In the genomic region with DNA sequence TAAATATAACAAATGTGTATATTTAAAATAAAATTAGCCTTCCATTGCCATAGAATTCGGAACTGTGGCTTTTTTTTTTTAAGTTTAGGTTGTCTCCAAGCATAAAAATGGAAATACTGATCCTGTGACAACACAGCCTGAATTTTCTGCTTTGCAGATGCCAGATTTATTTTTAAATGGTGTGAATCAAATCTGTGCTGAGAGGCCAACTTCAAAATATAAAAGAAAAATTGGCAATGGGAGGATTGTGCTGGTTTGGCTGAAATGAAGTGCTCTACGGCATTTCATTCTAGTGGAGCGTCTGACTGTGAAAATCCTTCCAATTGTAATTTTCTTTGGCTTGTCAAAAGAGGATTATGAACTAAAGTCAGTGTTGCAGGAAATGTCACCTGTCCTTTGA, we compare ENCODE assay signal across 22 cellular contexts.
"Had no signal": no experiment of that assay in that cellular context is flagged by ENCODE, and none has a peak within 500 bp of the region (broad histone marks: within the 10 kb centered on the region; RNA-seq: fewer than 3 reads in every experiment).

No MANE protein-coding gene starts in this region.

- H3K9me3 ChIP-seq: body of pancreas, prostate gland, suprapubic skin, uterus had no signal

- H3K9ac ChIP-seq: neural progenitor cell had no signal

- H3K36me3 ChIP-seq: neural progenitor cell, prostate gland, suprapubic skin, uterus had no signal

- H3K4me3 ChIP-seq: body of pancreas, neural progenitor cell, prostate gland, suprapubic skin, uterus had no signal

- H3K4me1 ChIP-seq: body of pancreas, neural progenitor cell, prostate gland, uterus had no signal

- H3K27ac ChIP-seq: body of pancreas, neural progenitor cell, prostate gland, suprapubic skin, uterus had no signal

- H2AFZ ChIP-seq: neural progenitor cell had no signal

- H3K27me3 ChIP-seq: body of pancreas, neural progenitor cell, suprapubic skin, uterus had no signal

- DNase-seq: activated B cell treated with CpG ODN at 0.5 μM for 24 hours; activated CD4-positive, alpha-beta T cell treated with anti-CD3 and anti-CD28 coated beads for 36 hours; activated CD4-positive, alpha-beta T cell treated with anti-CD3 and anti-CD28 coated beads, Interleukin-2, amount 50 U/mL, for 4 hours; activated CD8-positive, alpha-beta memory T cell treated with anti-CD3 and anti-CD28 coated beads, Interleukin-2, amount 50 U/mL, for 48 hours; activated gamma-delta T cell; activated naive CD4-positive, alpha-beta T cell treated with anti-CD3 and anti-CD28 coated beads, Interleukin-2, amount 50 U/mL, for 16 hours; activated naive CD8-positive, alpha-beta T cell treated with anti-CD3 and anti-CD28 coated beads, Interleukin-2, amount 50 U/mL, for 24 hours; activated T-cell treated with anti-CD3 and anti-CD28 coated beads, Interleukin-2, amount 50 U/mL, for 48 hours; body of pancreas; dermis blood vessel endothelial cell; effector CD8-positive, alpha-beta T cell; erythroblast; foreskin melanocyte; hypothalamus; naive thymus-derived CD8-positive, alpha-beta T cell; stimulated activated CD4-positive, alpha-beta T cell treated with anti-CD3 and anti-CD28 coated beads, Interleukin-4, amount 100 ng/mL, for 4 hours; T1000; trophoblast cell; uterus had no signal

- H3K4me2 ChIP-seq: neural progenitor cell had no signal
